Comparison of ENCODE assay signal across 17 cellular contexts in the genomic region with DNA sequence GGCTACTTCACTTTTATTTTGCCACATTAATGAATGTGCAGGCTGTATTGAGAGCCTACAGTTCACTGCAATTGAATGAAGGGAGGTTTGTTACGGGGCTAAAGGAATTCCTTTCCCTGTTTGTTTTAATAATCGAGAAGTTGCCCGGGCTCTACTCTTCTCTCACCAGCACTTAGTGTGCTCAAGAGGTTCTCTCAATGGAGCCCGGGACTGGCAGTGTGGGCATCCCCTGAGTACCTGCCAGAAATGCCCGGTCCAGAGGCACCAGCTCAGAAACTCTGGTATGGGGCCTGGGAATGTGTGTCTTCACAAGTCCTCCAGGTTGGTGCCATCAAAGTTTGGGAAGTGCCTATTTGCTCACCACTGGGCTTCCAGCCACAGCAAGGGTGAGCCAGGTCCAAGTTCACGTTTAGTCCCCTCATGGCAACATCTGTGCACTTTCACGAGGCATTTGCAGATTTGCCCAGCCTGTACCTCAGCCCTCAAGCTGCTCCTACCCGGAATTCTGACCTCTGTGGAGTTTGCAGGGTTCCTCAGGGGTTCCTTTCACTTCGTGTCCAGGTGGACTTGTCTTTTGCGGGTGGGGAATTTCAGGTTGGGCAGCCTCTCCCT.
"Had no signal": no experiment of that assay in that cellular context is flagged by ENCODE, and none has a peak within 500 bp of the region (broad histone marks: within the 10 kb centered on the region; RNA-seq: fewer than 3 reads in every experiment).

No MANE protein-coding gene starts in this region.

- FAIRE-seq: endometrium, frontal cortex, islet of Langerhans had no signal

- ATAC-seq: esophagus mucosa; naive thymus-derived CD4-positive, alpha-beta T cell; stimulated activated effector memory CD8-positive, alpha-beta T cell treated with anti-CD3 and anti-CD28 coated beads, Interleukin-12 subunit alpha, Interleukin-12 subunit beta, amount 100 ng/mL, for 72 hours; stimulated activated naive CD8-positive, alpha-beta T cell treated with anti-CD3 and anti-CD28 coated beads, Interleukin-15, Interleukin-2, amounts not matched to agents 100 U/mL and 50 U/mL, for 24 hours had no signal

- H3K27ac ChIP-seq: heart right ventricle, neutrophil, suprapubic skin, tibial artery had no signal

- DNase-seq: effector memory CD4-positive, alpha-beta T cell; heart right ventricle; hypothalamus; naive thymus-derived CD4-positive, alpha-beta T cell; nephron progenitor cell; posterior cingulate gyrus; stimulated activated CD4-positive, alpha-beta T cell treated with anti-CD3 and anti-CD28 coated beads, Interleukin-4, amount 100 ng/mL, for 1 hour; stimulated activated CD8-positive, alpha-beta memory T cell treated with anti-CD3 and anti-CD28 coated beads, Interleukin-4, amount 100 ng/mL, for 48 hours; stimulated activated naive CD8-positive, alpha-beta T cell treated with anti-CD3 and anti-CD28 coated beads, Interleukin-15, Interleukin-2, amounts not matched to agents 100 U/mL and 50 U/mL, for 24 hours; tibial artery had no signal

- H3K36me3 ChIP-seq: heart right ventricle, neutrophil, suprapubic skin, tibial artery had no signal

- H3K9me3 ChIP-seq: heart right ventricle, neutrophil, suprapubic skin, tibial artery had no signal

- H3K27me3 ChIP-seq: heart right ventricle, neutrophil, suprapubic skin, tibial artery had no signal

- H3K4me1 ChIP-seq: suprapubic skin had no signal

- H3K4me3 ChIP-seq: heart right ventricle, suprapubic skin, tibial artery had no signal
